9 cellular contexts compared by ENCODE assay signal in genomic region chr2:237171396-237171795, GRCh38.
A peak's percentile ranks its signal among the peaks of the same experiment; 100 is the strongest.
DNase-seq lines count a peak whose midpoint lies in the region; ATAC-seq, FAIRE-seq and TF ChIP-seq lines count a peak whose summit lies in the region.
"Had no signal": no experiment of that assay in that cellular context is flagged by ENCODE, and none has a peak within 500 bp of the region (broad histone marks: within the 10 kb centered on the region; RNA-seq: fewer than 3 reads in every experiment).

No MANE protein-coding gene starts in this region.

- ATAC-seq in GM21515 (IDR thresholded peaks at IDR 0.05; ENCODE audit: unreplicated experiment): no peak
- ATAC-seq in stimulated activated naive B cell treated with anti-CD40 and anti-IgM and Interleukin-4, amounts not matched to agents 10 μg/mL and 1 μg/mL and 100 μg/mL, for 72 hours (replicated peaks): no peak

- no peak for FAIRE-seq in kidney (lab: Jason Lieb, UNC)

- H3K4me1 Mint-ChIP-seq in stimulated activated naive B cell treated with anti-CD40 and anti-IgM and Interleukin-4, amounts not matched to agents 10 μg/mL and 1 μg/mL and 100 μg/mL, for 72 hours: no peaks in the 10 kb centered on the region

- intact Hi-C loops in kidney (cut with DNase I): no loop called here

- POLR2A ChIA-PET in HEK293 (lab: Yijun Ruan, JAX): no interaction called here

- no peak overlapping the region for H3K27ac Mint-ChIP-seq in stimulated activated naive B cell treated with anti-CD40 and anti-IgM and Interleukin-4, amounts not matched to agents 10 μg/mL and 1 μg/mL and 100 μg/mL, for 72 hours

- H3K9ac ChIP-seq in kidney (ENCODE audit: low read length in 2 of 2): no peak overlapping the region

- in situ Hi-C loops in astrocyte of the cerebellum (cut with HindIII; ENCODE audit: low sequenced_read_pairs): no loop called here

- no peaks in the 10 kb centered on the region for H3K36me3 ChIP-seq in HEK293 (ENCODE audit: control insufficient read depth in 2 of 2, insufficient read depth in 1 of 2, low read length in 2 of 2)
- no peaks in the 10 kb centered on the region for H3K36me3 ChIP-seq in kidney (ENCODE audit: control insufficient read depth in 1 of 2, insufficient read depth in 2 of 2, low read length in 2 of 2)

- no peaks in the 10 kb centered on the region for H3K4me1 ChIP-seq in HEK293 (ENCODE audit: control insufficient read depth, insufficient read depth, low read length)
- H3K4me1 ChIP-seq in kidney (ENCODE audit: control insufficient read depth in 1 of 2, insufficient read depth in 1 of 2, low read depth in 1 of 2, low read length in 2 of 2): no peaks in the 10 kb centered on the region

- H3K36me3 Mint-ChIP-seq in stimulated activated naive B cell treated with anti-CD40 and anti-IgM and Interleukin-4, amounts not matched to agents 10 μg/mL and 1 μg/mL and 100 μg/mL, for 72 hours: no peaks in the 10 kb centered on the region

- H3K27ac ChIP-seq in HEK293 (ENCODE audit: extremely low read depth, low read depth, low read length) (no peak overlapping the region), kidney (ENCODE audit: low read depth in 2 of 2, low read length in 2 of 2) (no peak overlapping the region)

- H3K9me3 ChIP-seq in HEK293 (ENCODE audit: control insufficient read depth, insufficient read depth, low read depth, low read length) (no peaks in the 10 kb centered on the region), kidney (ENCODE audit: control insufficient read depth in 1 of 2, low read length in 2 of 2) (peaks cover 0 to 7% of the 10 kb centered on the region in 2 donors)

- peaks cover 17 to 21% of the 10 kb centered on the region in 2 donors for H3K9me3 Mint-ChIP-seq in stimulated activated naive B cell treated with anti-CD40 and anti-IgM and Interleukin-4, amounts not matched to agents 10 μg/mL and 1 μg/mL and 100 μg/mL, for 72 hours

- no peak overlapping the region for H3K4me3 Mint-ChIP-seq in stimulated activated naive B cell treated with anti-CD40 and anti-IgM and Interleukin-4, amounts not matched to agents 10 μg/mL and 1 μg/mL and 100 μg/mL, for 72 hours

- TF ChIP-seq CTCF in HEK293 (tag by site-specific recombination; IDR thresholded peaks at IDR 0.05) (no peak), astrocyte of the cerebellum (IDR thresholded peaks at IDR 0.05; ENCODE audit: low read depth, low read length, missing control alignments) (peak; percentile 47), kidney (IDR thresholded peaks at IDR 0.05; ENCODE audit: borderline replicate concordance, extremely low read depth, insufficient read depth) (peak; percentile 13)

- H3K27me3 Mint-ChIP-seq in stimulated activated naive B cell treated with anti-CD40 and anti-IgM and Interleukin-4, amounts not matched to agents 10 μg/mL and 1 μg/mL and 100 μg/mL, for 72 hours: peaks cover 13 to 22% of the 10 kb centered on the region in 2 donors

- DNase-seq in astrocyte of the cerebellum (ENCODE audit: low read depth): peak; percentile 92
- DNase-seq in kidney: no peak
- DNase-seq in stromal cell of bone marrow (ENCODE audit: low read depth): peak; percentile 93
- no peak for DNase-seq in UCSD-AML1 (lab: John Stamatoyannopoulos, UW; ENCODE audit: unreplicated experiment)
- no peak for DNase-seq in stimulated activated naive B cell treated with anti-CD40 and anti-IgM and Interleukin-4, amounts not matched to agents 10 μg/mL and 1 μg/mL and 100 μg/mL, for 72 hours
- no peak for DNase-seq in NCI-H1417 treated with DMSO at 0.1 percent for 48 hours (lab: John Stamatoyannopoulos, UW)
- DNase-seq: activated CD4-positive, alpha-beta T cell treated with anti-CD3 and anti-CD28 coated beads for 1 hour had no signal

- CTCF ChIA-PET in HEK293 (lab: Yijun Ruan, JAX): interaction anchor here (0.7 kb wide), 2 partner anchors 10 to 400 kb away, joined by 3 to 4 read pairs; no protein-coding TSS in a partner anchor

- no peak overlapping the region for H3K4me3 ChIP-seq in HEK293 (ENCODE audit: low read depth, low read length)
- H3K4me3 ChIP-seq in astrocyte of the cerebellum (ENCODE audit: low read depth, low read length): no peak overlapping the region
- no peak overlapping the region for H3K4me3 ChIP-seq in kidney (ENCODE audit: low read length in 2 of 2)

TF ChIP-seq in HEK293, 187 proteins besides CTCF, POLR2A, EP300 and RAD21:
- TF ChIP-seq ZNF785 (tag by site-specific recombination; IDR thresholded peaks at IDR 0.05) (no peak), ZIC2 (tag by site-specific recombination; IDR thresholded peaks at IDR 0.05) (no peak), ZNF792 (tag by site-specific recombination; IDR thresholded peaks at IDR 0.05) (no peak), ZNF654 (tag by site-specific recombination; IDR thresholded peaks at IDR 0.05; ENCODE audit: low read depth) (0 out of 2 replicates have a peak, but pooled peaks have one; percentile 4)

Comparison
In these comparisons a context has a peak if more than half of its experiments do, and no peak if none do; other contexts are left out.
1. DNase-seq: peak in astrocyte of the cerebellum (single experiment) and stromal cell of bone marrow (single experiment); none in kidney (single experiment), UCSD-AML1 (single experiment), stimulated activated naive B cell treated with anti-CD40 and anti-IgM and Interleukin-4, amounts not matched to agents 10 μg/mL and 1 μg/mL and 100 μg/mL, for 72 hours (single experiment) and NCI-H1417 treated with DMSO at 0.1 percent for 48 hours (single experiment).